ENCODE assay signal across 9 cellular contexts in the genomic region with DNA sequence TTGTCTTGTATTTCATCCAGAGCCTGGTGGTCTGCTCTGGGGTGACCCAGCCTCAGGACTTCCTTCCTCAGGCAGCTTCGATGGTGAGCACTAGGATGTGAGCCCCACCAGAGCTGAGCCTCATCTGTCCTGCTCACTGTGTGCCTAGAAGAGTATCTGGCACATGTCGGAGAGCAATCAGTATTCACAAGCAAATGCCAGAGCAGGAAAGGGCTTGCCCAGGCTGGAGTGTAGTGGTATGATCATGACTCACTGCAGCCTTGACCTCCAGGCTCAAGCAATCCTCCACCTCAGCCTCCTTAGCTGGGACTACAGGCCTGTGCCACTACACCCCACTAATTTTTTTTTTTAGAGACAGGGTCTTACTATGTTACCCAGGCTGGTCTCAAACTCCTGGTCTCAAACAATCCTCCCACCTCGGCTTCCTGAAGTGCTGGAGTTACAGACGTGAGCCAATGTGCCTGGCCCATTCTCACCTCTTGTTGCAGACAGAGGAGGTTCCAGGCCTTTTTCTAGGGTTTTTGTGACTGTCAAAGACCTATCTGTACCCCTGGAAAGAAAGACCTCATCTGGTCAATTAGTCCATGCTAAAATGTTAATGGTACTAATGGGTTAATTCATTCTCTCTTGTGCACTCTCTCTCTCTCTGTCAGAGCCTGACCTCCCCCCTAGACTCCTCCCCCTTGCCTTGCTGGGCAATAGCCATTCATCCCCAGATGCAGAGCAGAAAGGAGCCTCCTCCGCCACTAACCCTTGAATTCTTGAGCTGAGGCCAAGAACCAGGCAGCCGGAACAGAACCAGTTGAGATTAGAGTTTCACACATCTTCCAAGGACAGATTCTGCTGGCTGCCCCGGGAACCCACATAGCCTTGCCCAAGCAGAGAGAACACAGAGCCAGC.
DNase-seq lines count a peak whose midpoint lies in the region; ATAC-seq, FAIRE-seq and TF ChIP-seq lines count a peak whose summit lies in the region.
"Had no signal": no experiment of that assay in that cellular context is flagged by ENCODE, and none has a peak within 500 bp of the region (broad histone marks: within the 10 kb centered on the region; RNA-seq: fewer than 3 reads in every experiment).

No MANE protein-coding gene starts in this region.

- peak overlapping the region; percentile 97 to 100 for H3K18ac ChIP-seq in mesenchymal stem cell (ENCODE audit: low read depth in 1 of 2, low read length in 2 of 2)

- peak overlapping the region; percentile 96 for H4K91ac ChIP-seq in mesenchymal stem cell (ENCODE audit: low read length)

- TF ChIP-seq CTCF in A549 (IDR thresholded peaks at IDR 0.05) = no peak

- TF ChIP-seq RAD21 in A549 (conservative IDR thresholded peaks at IDR 0.05 in 1 of 2, IDR thresholded peaks at IDR 0.05 in 1 of 2) = peak; percentile 23 to 35; a peak in 3 of 5 replicates

- POLR2A ChIA-PET in A549 (lab: Yijun Ruan, JAX) = interaction anchor here (0.5 to 1.3 kb wide), 4 partner anchors 20 to 180 kb away, joined by 3 to 9 read pairs (median 5); no protein-coding TSS in a partner anchor

- H2BK120ac ChIP-seq in mesenchymal stem cell (ENCODE audit: low read depth, low read length) = peak overlapping the region; percentile 92

- CTCF ChIA-PET in A549 (lab: Yijun Ruan, JAX) = interaction anchor here (0.7 to 1.2 kb wide), 4 partner anchors 21 to 1999 kb away, joined by 3 to 4 read pairs (median 4); no protein-coding TSS in a partner anchor

- TF ChIP-seq POLR2A in A549 (IDR thresholded peaks at IDR 0.05; ENCODE audit: low read length) = peak; percentile 24; the same call in 1 of the 2 replicates

- no peaks in the 10 kb centered on the region for H3K36me3 ChIP-seq in mesenchymal stem cell (ENCODE audit: control insufficient read depth in 1 of 2, insufficient read depth in 2 of 2, low read depth in 1 of 2, low read length in 2 of 2)

- WGBS in A549 (ENCODE audit: missing lambda C conversion rate) = under 1% methylated on average over 6 of the region's 7 CpGs
- 7% methylated on average over 7 of the region's 7 CpGs for WGBS in mesenchymal stem cell

- H3K23ac ChIP-seq in mesenchymal stem cell (ENCODE audit: low read length in 2 of 2) = peak overlapping the region in 1 of 2 experiments; percentile 65

- H4K8ac ChIP-seq in mesenchymal stem cell (ENCODE audit: low read length) = peak overlapping the region; percentile 94

- peak overlapping the region; percentile 14; the same call in 1 of the 3 replicates for H3K4me3 ChIP-seq in A549
- H3K4me3 ChIP-seq in mesenchymal stem cell (ENCODE audit: insufficient read depth in 1 of 2, low read depth in 1 of 2, low read length in 2 of 2) = peak overlapping the region in 1 of 2 experiments; percentile 10

- peak overlapping the region; percentile 94 for H2BK5ac ChIP-seq in mesenchymal stem cell (ENCODE audit: low read depth, low read length, poor library complexity, severe bottlenecking)

- H3K9ac ChIP-seq in mesenchymal stem cell (ENCODE audit: low read length) = peak overlapping the region; percentile 75

- peak overlapping the region; percentile 82 for H2BK15ac ChIP-seq in mesenchymal stem cell (ENCODE audit: low read depth, poor library complexity, severe bottlenecking)

- peak overlapping the region; percentile 92 for H2AK5ac ChIP-seq in mesenchymal stem cell (ENCODE audit: low read length, severe bottlenecking)

- ATAC-seq in A549 = peak; percentile 95 to 96
- no peak for ATAC-seq in HG03442 (IDR thresholded peaks at IDR 0.05; ENCODE audit: unreplicated experiment)
- ATAC-seq in HG03378 (IDR thresholded peaks at IDR 0.05; ENCODE audit: unreplicated experiment) = no peak

- H3K27ac ChIP-seq in A549 (peak overlapping the region; percentile 93 to 94), mesenchymal stem cell (ENCODE audit: low read length, poor library complexity, severe bottlenecking) (peak overlapping the region; percentile 100)
- H3K27ac ChIP-seq: C4-2B had no signal

- no peaks in the 10 kb centered on the region for H3K79me1 ChIP-seq in mesenchymal stem cell (replicated peaks; ENCODE audit: low read length, poor library complexity, severe bottlenecking)

- H3K9me3 ChIP-seq in A549 = no peaks in the 10 kb centered on the region
- no peaks in the 10 kb centered on the region for H3K9me3 ChIP-seq in mesenchymal stem cell (ENCODE audit: control insufficient read depth, low read length)

- peak overlapping the region in 1 of 2 experiments; percentile 91 for H3K14ac ChIP-seq in mesenchymal stem cell (ENCODE audit: low read length in 2 of 2)

- peak overlapping the region; percentile 69 for H3K4me2 ChIP-seq in A549
- peak overlapping the region; percentile 80 for H3K4me2 ChIP-seq in mesenchymal stem cell (ENCODE audit: low read length, poor library complexity, severe bottlenecking)

- H2AFZ ChIP-seq in mesenchymal stem cell (ENCODE audit: low read depth, low read length) = no peak overlapping the region

- no peaks in the 10 kb centered on the region for H3K27me3 ChIP-seq in mesenchymal stem cell (ENCODE audit: control insufficient read depth in 1 of 2, insufficient read depth in 1 of 2, low read length in 2 of 2)

- FAIRE-seq in A549 (lab: Jason Lieb, UNC) = peak; percentile 94

- DNase-seq in A549 (ENCODE audit: low read depth in 1 of 2, low spot score in 1 of 2) = peak; percentile 91 to 93
- peak; percentile 46 for DNase-seq in NCI-H2029 (lab: John Stamatoyannopoulos, UW)
- DNase-seq in epidermal melanocyte (ENCODE audit: insufficient read length, low spot score) = peak; percentile 81
- DNase-seq in mesenchymal stem cell = peak; percentile 92
- DNase-seq in NK-92 treated with Interleukin-12 subunit alpha and Interleukin-12 subunit beta, amount 100 ng/mL, for 24 hours (lab: John Stamatoyannopoulos, UW) = no peak
- no peak for DNase-seq in activated CD8-positive, alpha-beta memory T cell treated with anti-CD3 and anti-CD28 coated beads for 24 hours

- no peak for TF ChIP-seq EP300 in A549 (IDR thresholded peaks at IDR 0.05)

- H2BK12ac ChIP-seq in mesenchymal stem cell (ENCODE audit: low read length in 2 of 2) = peak overlapping the region; percentile 90 to 97

- peak overlapping the region; percentile 92 to 97 for H3K4ac ChIP-seq in mesenchymal stem cell (ENCODE audit: low read depth in 1 of 2, low read length in 2 of 2)

- H3K4me1 ChIP-seq in A549 (peaks cover 53% of the 10 kb centered on the region), mesenchymal stem cell (ENCODE audit: control insufficient read depth, insufficient read depth, low read depth, low read length) (peaks cover 25% of the 10 kb centered on the region)

TF ChIP-seq in A549, 52 proteins besides CTCF, POLR2A, EP300 and RAD21 (continues in another document):
- TF ChIP-seq RCOR1 (IDR thresholded peaks at IDR 0.05; ENCODE audit: low read depth, low read length) (no peak), FOSL2 (IDR thresholded peaks at IDR 0.05) (no peak), FOSL2 (CRISPR knock-in tag; IDR thresholded peaks at IDR 0.05) (peak; percentile 64), POLR2AphosphoS2 (conservative IDR thresholded peaks at IDR 0.05; ENCODE audit: low read length) (no peak), CBX2 (IDR thresholded peaks at IDR 0.05; ENCODE audit: borderline replicate concordance, low read depth) (no peak), GATA3 (IDR thresholded peaks at IDR 0.05; ENCODE audit: borderline replicate concordance) (peak; percentile 32; the same call in 1 of the 2 replicates), RARB (CRISPR knock-in tag; IDR thresholded peaks at IDR 0.05) (0 out of 2 replicates have a peak, but pooled peaks have one; percentile 17), MYC (IDR thresholded peaks at IDR 0.05; ENCODE audit: borderline replicate concordance, low read length) (no peak), JUN (IDR thresholded peaks at IDR 0.05) (peak in 1 of 2 experiments; percentile 84; a peak in 3 of 5 replicates), CEBPB (IDR thresholded peaks at IDR 0.05) (peak in 1 of 2 experiments; percentile 33; a peak in 1 of 4 replicates), SMC3 (IDR thresholded peaks at IDR 0.05) (peak; percentile 17; the same call in 1 of the 3 replicates), HOXB5 (CRISPR knock-in tag; IDR thresholded peaks at IDR 0.05) (no peak), ZSCAN20 (CRISPR knock-in tag; IDR thresholded peaks at IDR 0.05) (no peak), CHD4 (IDR thresholded peaks at IDR 0.05; ENCODE audit: borderline replicate concordance) (no peak), KDM1A (IDR thresholded peaks at IDR 0.05; ENCODE audit: low read depth) (no peak), HDAC2 (IDR thresholded peaks at IDR 0.05) (0 out of 2 replicates have a peak, but pooled peaks have one; percentile 27), MAFK (IDR thresholded peaks at IDR 0.05; ENCODE audit: partially characterized antibody) (no peak)
- TF ChIP-seq, protein P1, sequence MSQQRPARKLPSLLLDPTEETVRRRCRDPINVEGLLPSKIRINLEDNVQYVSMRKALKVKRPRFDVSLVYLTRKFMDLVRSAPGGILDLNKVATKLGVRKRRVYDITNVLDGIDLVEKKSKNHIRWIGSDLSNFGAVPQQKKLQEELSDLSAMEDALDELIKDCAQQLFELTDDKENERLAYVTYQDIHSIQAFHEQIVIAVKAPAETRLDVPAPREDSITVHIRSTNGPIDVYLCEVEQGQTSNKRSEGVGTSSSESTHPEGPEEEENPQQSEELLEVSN (IDR thresholded peaks at IDR 0.05; ENCODE audit: borderline replicate concordance, low read depth) = no peak
- TF ChIP-seq, protein P2, sequence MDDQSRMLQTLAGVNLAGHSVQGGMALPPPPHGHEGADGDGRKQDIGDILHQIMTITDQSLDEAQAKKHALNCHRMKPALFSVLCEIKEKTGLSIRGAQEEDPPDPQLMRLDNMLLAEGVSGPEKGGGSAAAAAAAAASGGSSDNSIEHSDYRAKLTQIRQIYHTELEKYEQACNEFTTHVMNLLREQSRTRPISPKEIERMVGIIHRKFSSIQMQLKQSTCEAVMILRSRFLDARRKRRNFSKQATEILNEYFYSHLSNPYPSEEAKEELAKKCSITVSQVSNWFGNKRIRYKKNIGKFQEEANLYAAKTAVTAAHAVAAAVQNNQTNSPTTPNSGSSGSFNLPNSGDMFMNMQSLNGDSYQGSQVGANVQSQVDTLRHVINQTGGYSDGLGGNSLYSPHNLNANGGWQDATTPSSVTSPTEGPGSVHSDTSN (IDR thresholded peaks at IDR 0.05) = 0 out of 2 replicates have a peak, but pooled peaks have one; percentile 47

Comparison
In these comparisons a context has a peak if more than half of its experiments do, and no peak if none do; other contexts are left out.
1. ATAC-seq: peak in A549 (2 of 2); none in HG03442 (single experiment) and HG03378 (single experiment).
2. DNase-seq: peak in A549 (2 of 2), NCI-H2029 (single experiment), epidermal melanocyte (single experiment) and mesenchymal stem cell (single experiment); none in NK-92 treated with Interleukin-12 subunit alpha and Interleukin-12 subunit beta, amount 100 ng/mL, for 24 hours (single experiment) and activated CD8-positive, alpha-beta memory T cell treated with anti-CD3 and anti-CD28 coated beads for 24 hours (single experiment).